8 cellular contexts compared by ENCODE assay signal in the genomic region with DNA sequence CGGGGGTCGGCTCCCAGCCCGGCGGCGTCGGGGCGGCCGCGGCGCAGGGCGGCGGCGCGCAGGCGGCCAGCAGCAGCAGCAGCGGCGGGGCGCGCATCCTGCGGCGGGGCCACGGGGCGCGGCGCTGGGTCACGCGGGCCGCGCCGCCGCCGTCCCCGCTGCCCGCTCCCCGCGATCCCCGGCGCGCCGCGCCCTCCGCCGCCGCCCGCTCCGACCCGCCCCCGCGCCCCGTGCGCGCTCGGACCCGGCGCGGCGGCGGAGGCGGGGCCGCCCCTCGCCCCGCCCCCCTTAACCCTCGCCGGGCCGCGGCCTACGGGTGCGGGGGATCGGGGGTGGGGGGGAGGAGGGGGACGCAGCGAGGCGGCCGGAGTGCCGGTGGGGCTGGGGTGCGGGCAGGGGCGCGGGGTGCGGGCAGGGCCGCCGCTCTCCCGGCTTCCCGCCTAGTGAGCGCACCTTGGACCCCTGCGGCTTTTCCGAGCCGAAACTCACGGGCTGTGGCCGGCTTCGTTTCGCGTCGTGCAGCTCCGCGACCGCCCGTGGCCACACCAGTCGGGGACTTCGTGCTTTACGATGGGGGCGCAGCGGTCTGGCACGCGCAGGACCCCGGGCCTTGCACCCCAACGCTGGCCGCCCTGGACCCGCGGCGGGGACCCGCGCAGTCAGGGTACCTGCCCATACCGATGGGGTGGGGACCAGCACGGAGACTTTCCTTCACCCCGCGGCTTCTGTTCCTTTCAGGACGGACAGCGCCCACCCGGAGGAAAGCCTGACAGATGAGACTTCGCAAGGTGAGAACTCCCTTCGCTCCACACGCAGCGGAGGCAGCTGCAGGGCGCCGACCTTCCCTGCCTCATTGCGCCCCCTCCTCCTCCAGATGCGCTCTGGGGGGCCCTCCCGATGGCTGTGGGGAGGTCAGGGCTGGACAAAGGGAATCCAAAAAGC. TPM values are rescaled to one million over a fixed set of nuclear protein-coding genes. Genes with fewer than 3 reads are reported as not detected.
DNase-seq lines count a peak whose midpoint lies in the region; ATAC-seq and TF ChIP-seq lines count a peak whose summit lies in the region.

Gene FNDC10 (minus strand): TSS at position 217 of the 942 bp plus-strand sequence. CDS start 120 bp downstream, at position 97.

- in situ Hi-C loops in Panc1 (cut with HindIII; ENCODE audit: low pct_unique_long_range_greater_than_20kb, low sequenced_read_pairs), result no loop called here

- H3K27me3 ChIP-seq in Panc1 (ENCODE audit: control insufficient read depth, insufficient read depth, low read length), result no peaks in the 10 kb centered on the region
- peaks cover 0 to 86% (median 2%) of the 10 kb centered on the region in 4 donors for H3K27me3 ChIP-seq in esophagus squamous epithelium
- no peaks in the 10 kb centered on the region for H3K27me3 ChIP-seq in parathyroid adenoma (ENCODE audit: control insufficient read depth, insufficient read depth, low read length)
- peaks cover 0 to 5% of the 10 kb centered on the region in 2 donors for H3K27me3 ChIP-seq in uterus

- H3K36me3 ChIP-seq in ES-I3 (ENCODE audit: insufficient read depth, low read length) (no peaks in the 10 kb centered on the region), Panc1 (ENCODE audit: control insufficient read depth, insufficient read depth, low read length) (no peaks in the 10 kb centered on the region), esophagus squamous epithelium (no peaks in the 10 kb centered on the region), parathyroid adenoma (ENCODE audit: control insufficient read depth, insufficient read depth, low read length) (no peaks in the 10 kb centered on the region), uterus (no peaks in the 10 kb centered on the region)

- H3K9ac ChIP-seq in ES-I3 (ENCODE audit: low read depth, low read length), result peak within 1 kb of the TSS; percentile 53
- H3K9ac ChIP-seq in parathyroid adenoma, result no peak within 1 kb of the TSS

- peak within 1 kb of the TSS; percentile 84 for H3K4me2 ChIP-seq in parathyroid adenoma (ENCODE audit: low read length)

- WGBS in esophagus squamous epithelium, 2 donors, result 0 to 22% methylated on average over 2 to 7 of the region's 127 CpGs

- H3K4me1 ChIP-seq in ES-I3 (ENCODE audit: insufficient read depth, low read length) (peaks cover 12% of the 10 kb centered on the region), Panc1 (ENCODE audit: control insufficient read depth, insufficient read depth, low read length) (peaks cover 10% of the 10 kb centered on the region), esophagus squamous epithelium (peaks cover 16 to 38% (median 29%) of the 10 kb centered on the region in 3 donors), parathyroid adenoma (no peaks in the 10 kb centered on the region), uterus (peaks cover 0 to 4% of the 10 kb centered on the region in 2 donors)

- intact Hi-C loops in Panc1 (cut with micrococcal nuclease; ENCODE audit: unreplicated experiment) (no loop called here), esophagus squamous epithelium (cut with DNase I) (no loop called here), uterus (cut with DNase I; ENCODE audit: low total_unique reads) (no loop called here)

- CTCF ChIA-PET in Panc1 (lab: Charles Lee), result no interaction called here

- H2AFZ ChIP-seq in parathyroid adenoma, result peak within 1 kb of the TSS; percentile 33

- H3K9me3 ChIP-seq in ES-I3 (ENCODE audit: control insufficient read depth, insufficient read depth, low read length) (no peaks in the 10 kb centered on the region), Panc1 (ENCODE audit: control insufficient read depth, insufficient read depth, low read depth, low read length) (no peaks in the 10 kb centered on the region), esophagus squamous epithelium (no peaks in the 10 kb centered on the region), parathyroid adenoma (ENCODE audit: control insufficient read depth, low read length) (no peaks in the 10 kb centered on the region), uterus (no peaks in the 10 kb centered on the region)

- H3K27ac ChIP-seq in Panc1 (ENCODE audit: low read length), result no peak within 1 kb of the TSS
- no peak within 1 kb of the TSS for H3K27ac ChIP-seq in esophagus squamous epithelium
- H3K27ac ChIP-seq in parathyroid adenoma, result no peak within 1 kb of the TSS
- no peak within 1 kb of the TSS for H3K27ac ChIP-seq in uterus

- TF ChIP-seq CTCF in Panc1 (IDR thresholded peaks at IDR 0.05) (no peak), esophagus squamous epithelium (IDR thresholded peaks at IDR 0.05) (no peak), parathyroid adenoma (IDR thresholded peaks at IDR 0.05) (no peak), uterus (IDR thresholded peaks at IDR 0.05) (no peak)

- H3K4me3 ChIP-seq in Panc1 (ENCODE audit: low read depth in 2 of 2, low read length in 2 of 2) (peak within 1 kb of the TSS; percentile 41 to 53), esophagus squamous epithelium (peak within 1 kb of the TSS; percentile 37 to 65 (median 56)), parathyroid adenoma (ENCODE audit: low read depth, low read length) (peak within 1 kb of the TSS; percentile 55), uterus (no peak within 1 kb of the TSS)

- no peaks in the 10 kb centered on the region for H3K79me2 ChIP-seq in parathyroid adenoma

- peak; percentile 57 for ATAC-seq in Panc1
- no peak for ATAC-seq in HG03159 (IDR thresholded peaks at IDR 0.05; ENCODE audit: unreplicated experiment)
- ATAC-seq in GM19467 (IDR thresholded peaks at IDR 0.05; ENCODE audit: unreplicated experiment), result no peak

- DNase-seq in Panc1 (ENCODE audit: low read depth, low spot score) (no peak), esophagus squamous epithelium (lab: John Stamatoyannopoulos, UW) (no peak), uterus (no peak), NCI-H2107 (lab: John Stamatoyannopoulos, UW) (no peak)

- BruUV-seq in Panc1 (replicated peaks; lab: Mats Ljungman, UMichigan), result no TSS peak

- no peak for TF ChIP-seq POLR2A in esophagus squamous epithelium (IDR thresholded peaks at IDR 0.05)
- no peak for TF ChIP-seq POLR2A in uterus (IDR thresholded peaks at IDR 0.05)

- POLR2A ChIA-PET in Panc1 (lab: Charles Lee), result no interaction called here

RNA-seq across cellular contexts. Expression of gene FNDC10, which starts in this region (rescaled TPM):
- total RNA-seq in Panc1 (2021; ENCODE audit: unreplicated experiment) (16.2 TPM), esophagus squamous epithelium (10 to 100 TPM in 1 of 4 donors, 1 to 10 TPM in 3; 5.8 to 15.6 (median 7.9) TPM), uterus (under 1 TPM in 2 of 4 donors, not detected in 2; 0.40 to 0.48 TPM)
- polyA plus RNA-seq in Panc1 (2012; ENCODE audit: insufficient read length), result 22.7 TPM

Comparison
In these comparisons a context has a peak if more than half of its experiments do, and no peak if none do; other contexts are left out.
1. RNA of gene FNDC10 (total RNA-seq): 16.2 TPM in Panc1 (single experiment) and 5.8 to 15.6 TPM in esophagus squamous epithelium; 0.40 to 0.48 TPM in uterus; every median in the first group is over 4 times any median in the second.
2. H3K4me3 ChIP-seq: peak in Panc1 (2 of 2), esophagus squamous epithelium (4 of 4) and parathyroid adenoma (single experiment); none in uterus (0 of 2).